Comparison of ENCODE assay signal across 16 cellular contexts in the genomic region with DNA sequence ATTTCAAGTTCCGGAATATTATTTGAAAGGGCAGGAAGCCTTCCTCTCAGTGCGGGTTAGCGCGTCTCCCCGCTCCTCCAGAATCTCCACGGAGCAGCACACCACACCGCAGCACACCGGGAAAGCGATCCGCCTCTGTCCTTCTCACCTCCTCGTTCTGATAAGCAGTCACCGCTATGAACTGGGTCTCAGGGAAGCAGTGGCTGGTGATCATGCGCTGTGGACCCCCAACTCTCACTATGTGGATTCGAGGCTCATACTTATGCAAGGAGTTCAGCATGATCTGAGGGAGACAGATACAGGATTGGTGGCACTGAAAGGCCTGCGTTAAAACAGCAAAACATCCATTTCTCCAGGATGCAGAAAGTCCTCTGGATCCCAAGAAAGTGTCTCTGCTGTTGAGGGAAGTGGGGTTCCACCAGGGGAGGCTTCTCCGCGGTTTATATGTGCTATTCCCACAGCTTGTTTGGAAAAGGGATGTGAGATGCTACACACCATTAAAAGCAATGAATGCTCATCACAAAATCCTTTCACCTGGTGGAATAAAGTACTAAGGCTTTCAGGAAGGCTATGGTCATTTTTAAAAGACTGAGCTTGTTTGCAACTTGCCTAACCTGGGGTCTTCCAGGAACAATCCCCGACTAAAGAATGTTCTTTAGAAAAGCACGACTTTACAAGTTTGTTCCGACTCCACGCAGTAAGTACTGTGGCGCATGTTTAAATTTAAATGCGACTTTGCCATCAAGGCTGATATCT. TPM values are rescaled to one million over a fixed set of nuclear protein-coding genes. Genes with fewer than 3 reads are reported as not detected.
"Had no signal": no experiment of that assay in that cellular context is flagged by ENCODE, and none has a peak within 500 bp of the region (broad histone marks: within the 10 kb centered on the region; RNA-seq: fewer than 3 reads in every experiment).

No MANE protein-coding gene starts in this region.

- H3K9me3 ChIP-seq: adrenal gland, colonic mucosa, lower lobe of right lung, psoas muscle had no signal

- ATAC-seq: lower lobe of right lung; naive thymus-derived CD4-positive, alpha-beta T cell; psoas muscle; sciatic nerve; stimulated activated naive B cell treated with anti-CD40 and anti-IgM and Interleukin-4, amounts not matched to agents 10 μg/mL and 1 μg/mL and 100 μg/mL, for 72 hours had no signal

- H3K27ac ChIP-seq: adrenal gland, colonic mucosa, lower lobe of right lung, psoas muscle had no signal

- H3K9me3 Mint-ChIP-seq: immature natural killer cell; stimulated activated naive B cell treated with anti-CD40 and anti-IgM and Interleukin-4, amounts not matched to agents 10 μg/mL and 1 μg/mL and 100 μg/mL, for 72 hours had no signal

- FAIRE-seq: frontal cortex had no signal

- H3K4me1 ChIP-seq: colonic mucosa, lower lobe of right lung had no signal

- H3K4me3 Mint-ChIP-seq: immature natural killer cell had no signal

- H3K4me3 ChIP-seq: adrenal gland, colonic mucosa, lower lobe of right lung, psoas muscle had no signal

- H3K27ac Mint-ChIP-seq: immature natural killer cell; naive thymus-derived CD4-positive, alpha-beta T cell had no signal

- H3K36me3 Mint-ChIP-seq: immature natural killer cell had no signal

- H3K36me3 ChIP-seq: adrenal gland, colonic mucosa, lower lobe of right lung had no signal

- DNase-seq: activated naive CD4-positive, alpha-beta T cell treated with anti-CD3 and anti-CD28 coated beads, Interleukin-2, amount 50 U/mL, for 16 hours; adrenal gland; caudate nucleus; colonic mucosa; immature natural killer cell; lower lobe of right lung; naive thymus-derived CD4-positive, alpha-beta T cell; psoas muscle; stimulated activated CD4-positive, alpha-beta T cell treated with anti-CD3 and anti-CD28 coated beads, Interleukin-2, amount 100 ng/mL, for 24 hours; stimulated activated naive B cell treated with anti-CD40 and anti-IgM and Interleukin-4, amounts not matched to agents 10 μg/mL and 1 μg/mL and 100 μg/mL, for 72 hours; trophoblast cell had no signal

RNA-seq across cellular contexts. Expression of a gene that starts 1.9 kb away (rescaled TPM):
- total RNA-seq: adrenal gland; colonic mucosa; fibroblast of lung; frontal cortex; lower lobe of right lung; naive thymus-derived CD4-positive, alpha-beta T cell; omental fat pad; psoas muscle; sciatic nerve; subcutaneous adipose tissue had no signal
- polyA plus RNA-seq: adrenal gland; fibroblast of lung; naive thymus-derived CD4-positive, alpha-beta T cell; psoas muscle had no signal
